ENCODE assay signal across 27 cellular contexts in the genomic region with DNA sequence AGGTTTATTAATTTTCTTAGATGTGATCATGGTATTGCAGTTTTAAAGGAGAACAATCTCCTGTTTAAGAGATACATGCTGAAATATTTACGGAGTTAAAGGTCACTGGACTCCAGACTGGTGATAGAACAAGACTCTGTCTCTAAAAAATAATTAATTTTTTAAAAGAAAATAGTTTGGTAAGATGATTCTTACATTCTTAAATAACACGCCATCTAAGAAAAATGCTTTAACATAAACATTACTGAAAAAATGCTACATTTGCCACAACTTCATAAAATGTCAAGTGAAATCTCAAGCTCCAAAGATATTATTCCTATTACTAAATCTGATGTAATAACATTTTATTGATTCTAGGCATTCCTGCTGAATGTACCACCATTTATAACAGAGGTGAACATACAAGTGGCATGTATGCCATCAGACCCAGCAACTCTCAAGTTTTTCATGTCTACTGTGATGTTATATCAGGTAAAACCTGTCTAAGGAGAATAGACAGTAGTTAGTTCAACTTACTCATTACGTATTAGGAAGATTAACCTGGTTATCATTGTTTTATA. TPM values are rescaled to one million over a fixed set of nuclear protein-coding genes. Genes with fewer than 3 reads are reported as not detected.
"Had no signal": no experiment of that assay in that cellular context is flagged by ENCODE, and none has a peak within 500 bp of the region (broad histone marks: within the 10 kb centered on the region; RNA-seq: fewer than 3 reads in every experiment).

No MANE protein-coding gene starts in this region.

- H3K4me1 ChIP-seq: esophagus muscularis mucosa, thyroid gland had no signal

- H3K4me1 Mint-ChIP-seq: activated B cell treated with CpG ODN at 0.5 μM for 24 hours; activated naive CD8-positive, alpha-beta T cell treated with anti-CD3 and anti-CD28 coated beads for 36 hours; central memory CD8-positive, alpha-beta T cell; mesothelial cell of epicardium had no signal

- H3K9me3 Mint-ChIP-seq: activated B cell treated with CpG ODN at 0.5 μM for 24 hours; activated CD4-positive, alpha-beta memory T cell treated with anti-CD3 and anti-CD28 coated beads, Interleukin-2, amount 10 ng/mL, durations not matched to agents 7 days and 5 days; activated naive CD8-positive, alpha-beta T cell treated with anti-CD3 and anti-CD28 coated beads for 36 hours; central memory CD8-positive, alpha-beta T cell; dendritic cell treated with granulocyte-macrophage colony-stimulating factor and Interleukin-4, amounts not matched to agents 40 ng/mL and 50 ng/mL, for 4 days; mesothelial cell of epicardium; natural killer cell treated with Interleukin-12 subunit alpha and Interleukin-12 subunit beta and Interleukin-15 and Interleukin-18, amount 100 ng/mL, for 72 hours; T-helper 2 cell treated with Interferon-gamma antibody and Interleukin-4, amounts not matched to agents 5 μg/mL and 100 μg/mL, for 36 hours had no signal

- H3K27me3 ChIP-seq: esophagus muscularis mucosa, neutrophil, thyroid gland had no signal

- DNase-seq: activated B cell treated with CpG ODN at 0.5 μM for 24 hours; activated CD4-positive, alpha-beta memory T cell treated with anti-CD3 and anti-CD28 coated beads, Interleukin-2, amount 10 ng/mL, durations not matched to agents 7 days and 5 days; activated CD4-positive, alpha-beta T cell treated with anti-CD3 and anti-CD28 coated beads for 48 hours; activated CD8-positive, alpha-beta memory T cell treated with anti-CD3 and anti-CD28 coated beads, Interleukin-2, amount 10 ng/mL, durations not matched to agents 7 days and 5 days; activated naive CD8-positive, alpha-beta T cell treated with anti-CD3 and anti-CD28 coated beads for 36 hours; anterior cingulate cortex; effector CD8-positive, alpha-beta T cell; hippocampal formation; islet precursor cell; stimulated activated CD4-positive, alpha-beta T cell treated with anti-CD3 and anti-CD28 coated beads, Interleukin-12 subunit alpha, Interleukin-12 subunit beta, amount 100 ng/mL, for 4 hours; stimulated activated CD4-positive, alpha-beta T cell treated with anti-CD3 and anti-CD28 coated beads, Interleukin-1b, Interleukin-23, amount 100 ng/mL, for 48 hours; stimulated activated CD8-positive, alpha-beta memory T cell treated with anti-CD3 and anti-CD28 coated beads, Interleukin-4, amount 100 ng/mL, for 48 hours; stimulated activated naive CD4-positive, alpha-beta T cell treated with Interleukin-2 at 50 U/mL for 16 hours; thyroid gland had no signal

- H3K36me3 ChIP-seq: esophagus muscularis mucosa, neutrophil, thyroid gland had no signal

- H3K4me3 Mint-ChIP-seq: activated B cell treated with CpG ODN at 0.5 μM for 24 hours; activated CD4-positive, alpha-beta memory T cell treated with anti-CD3 and anti-CD28 coated beads, Interleukin-2, amount 10 ng/mL, durations not matched to agents 7 days and 5 days; activated CD8-positive, alpha-beta memory T cell treated with anti-CD3 and anti-CD28 coated beads, Interleukin-2, amount 10 ng/mL, durations not matched to agents 7 days and 5 days; activated naive CD8-positive, alpha-beta T cell treated with anti-CD3 and anti-CD28 coated beads for 36 hours; central memory CD8-positive, alpha-beta T cell; dendritic cell treated with granulocyte-macrophage colony-stimulating factor and Interleukin-4, amounts not matched to agents 40 ng/mL and 50 ng/mL, for 4 days; mesothelial cell of epicardium; natural killer cell treated with Interleukin-12 subunit alpha and Interleukin-12 subunit beta and Interleukin-15 and Interleukin-18, amount 100 ng/mL, for 72 hours; T-helper 2 cell treated with Interferon-gamma antibody and Interleukin-4, amounts not matched to agents 5 μg/mL and 100 μg/mL, for 36 hours had no signal

- H3K36me3 Mint-ChIP-seq: activated CD8-positive, alpha-beta memory T cell treated with anti-CD3 and anti-CD28 coated beads, Interleukin-2, amount 10 ng/mL, durations not matched to agents 7 days and 5 days; activated naive CD8-positive, alpha-beta T cell treated with anti-CD3 and anti-CD28 coated beads for 36 hours; natural killer cell treated with Interleukin-12 subunit alpha and Interleukin-12 subunit beta and Interleukin-15 and Interleukin-18, amount 100 ng/mL, for 72 hours had no signal

- H3K27ac ChIP-seq: esophagus muscularis mucosa, neutrophil, thyroid gland had no signal

- H3K27me3 Mint-ChIP-seq: activated B cell treated with CpG ODN at 0.5 μM for 24 hours; activated CD4-positive, alpha-beta memory T cell treated with anti-CD3 and anti-CD28 coated beads, Interleukin-2, amount 10 ng/mL, durations not matched to agents 7 days and 5 days; activated CD8-positive, alpha-beta memory T cell treated with anti-CD3 and anti-CD28 coated beads, Interleukin-2, amount 10 ng/mL, durations not matched to agents 7 days and 5 days; activated naive CD8-positive, alpha-beta T cell treated with anti-CD3 and anti-CD28 coated beads for 36 hours; central memory CD8-positive, alpha-beta T cell; dendritic cell treated with granulocyte-macrophage colony-stimulating factor and Interleukin-4, amounts not matched to agents 40 ng/mL and 50 ng/mL, for 4 days; natural killer cell treated with Interleukin-12 subunit alpha and Interleukin-12 subunit beta and Interleukin-15 and Interleukin-18, amount 100 ng/mL, for 72 hours; progenitor cell of endocrine pancreas had no signal

- H3K27ac Mint-ChIP-seq: activated B cell treated with CpG ODN at 0.5 μM for 24 hours; activated CD4-positive, alpha-beta memory T cell treated with anti-CD3 and anti-CD28 coated beads, Interleukin-2, amount 10 ng/mL, durations not matched to agents 7 days and 5 days; activated CD8-positive, alpha-beta memory T cell treated with anti-CD3 and anti-CD28 coated beads, Interleukin-2, amount 10 ng/mL, durations not matched to agents 7 days and 5 days; activated naive CD8-positive, alpha-beta T cell treated with anti-CD3 and anti-CD28 coated beads for 36 hours; dendritic cell treated with granulocyte-macrophage colony-stimulating factor and Interleukin-4, amounts not matched to agents 40 ng/mL and 50 ng/mL, for 4 days; mesothelial cell of epicardium; natural killer cell treated with Interleukin-12 subunit alpha and Interleukin-12 subunit beta and Interleukin-15 and Interleukin-18, amount 100 ng/mL, for 72 hours; progenitor cell of endocrine pancreas; T-helper 2 cell treated with Interferon-gamma antibody and Interleukin-4, amounts not matched to agents 5 μg/mL and 100 μg/mL, for 36 hours had no signal

- H3K9me3 ChIP-seq: esophagus muscularis mucosa, neutrophil, thyroid gland had no signal

- H3K4me3 ChIP-seq: esophagus muscularis mucosa, lung, thyroid gland had no signal

RNA-seq across cellular contexts. Expression of a gene that starts 4.2 kb away (rescaled TPM):
- total RNA-seq: activated B cell treated with CpG ODN at 0.5 μM for 24 hours; activated CD4-positive, alpha-beta memory T cell treated with anti-CD3 and anti-CD28 coated beads, Interleukin-2, amount 10 ng/mL, durations not matched to agents 7 days and 5 days; activated CD8-positive, alpha-beta memory T cell treated with anti-CD3 and anti-CD28 coated beads, Interleukin-2, amount 10 ng/mL, durations not matched to agents 7 days and 5 days; activated naive CD8-positive, alpha-beta T cell treated with anti-CD3 and anti-CD28 coated beads for 36 hours; endothelial cell of umbilical vein; esophagus muscularis mucosa; glomerular endothelial cell; mesothelial cell of epicardium; natural killer cell treated with Interleukin-12 subunit alpha and Interleukin-12 subunit beta and Interleukin-15 and Interleukin-18, amount 100 ng/mL, for 72 hours; subcutaneous adipose tissue; thyroid gland; urinary bladder had no signal
- polyA plus RNA-seq: endothelial cell of umbilical vein, lung had no signal
